18 cellular contexts compared by ENCODE assay signal in genomic region chr15:58314593-58315216, GRCh38.
A peak's percentile ranks its signal among the peaks of the same experiment; 100 is the strongest.
DNase-seq lines count a peak whose midpoint lies in the region; ATAC-seq lines count a peak whose summit lies in the region.
"Had no signal": no experiment of that assay in that cellular context is flagged by ENCODE, and none has a peak within 500 bp of the region (broad histone marks: within the 10 kb centered on the region; RNA-seq: fewer than 3 reads in every experiment).

No MANE protein-coding gene starts in this region.

- no peaks in the 10 kb centered on the region for H3K27me3 Mint-ChIP-seq in activated CD4-positive, alpha-beta T cell treated with anti-CD3 and anti-CD28 coated beads, Interleukin-2, amount 10 ng/mL, durations not matched to agents 24 days and 14 days
- no peaks in the 10 kb centered on the region for H3K27me3 Mint-ChIP-seq in activated T-helper 2 cell treated with anti-CD3 and anti-CD28 coated beads, Interferon-gamma antibody, Interleukin-2, Interleukin-4, amounts not matched to agents 10 μg/mL and 5 μg/mL and 100 μg/mL, durations not matched to agents 14 hours and 24 hours and 36 hours (ENCODE audit: low read depth)
- H3K27me3 Mint-ChIP-seq in natural killer cell treated with Interleukin-12 subunit alpha and Interleukin-12 subunit beta and Interleukin-15 and Interleukin-18, amount 100 ng/mL, for 72 hours = no peaks in the 10 kb centered on the region

- intact Hi-C loops in activated CD4-positive, alpha-beta T cell treated with anti-CD3 and anti-CD28 coated beads, Interleukin-2, amount 10 ng/mL, durations not matched to agents 24 days and 14 days (cut with micrococcal nuclease) = loop anchor here (2.0 kb wide), 1 partner anchor 18 kb away; no protein-coding TSS in a partner anchor
- intact Hi-C loops in activated T-helper 2 cell treated with anti-CD3 and anti-CD28 coated beads, Interferon-gamma antibody, Interleukin-2, Interleukin-4, amounts not matched to agents 10 μg/mL and 5 μg/mL and 100 μg/mL, durations not matched to agents 14 hours and 24 hours and 36 hours (cut with micrococcal nuclease) = loop anchor here (10.0 kb wide), 1 partner anchor 60 kb away; no protein-coding TSS in a partner anchor

- ATAC-seq in natural killer cell treated with Interleukin-12 subunit alpha and Interleukin-12 subunit beta and Interleukin-15 and Interleukin-18, amount 100 ng/mL, for 72 hours = no peak
- ATAC-seq: A549 had no signal

- peaks cover 1% of the 10 kb centered on the region for H3K36me3 Mint-ChIP-seq in activated CD4-positive, alpha-beta T cell treated with anti-CD3 and anti-CD28 coated beads, Interleukin-2, amount 10 ng/mL, durations not matched to agents 24 days and 14 days (ENCODE audit: low read depth)
- no peaks in the 10 kb centered on the region for H3K36me3 Mint-ChIP-seq in activated T-helper 2 cell treated with anti-CD3 and anti-CD28 coated beads, Interferon-gamma antibody, Interleukin-2, Interleukin-4, amounts not matched to agents 10 μg/mL and 5 μg/mL and 100 μg/mL, durations not matched to agents 14 hours and 24 hours and 36 hours (ENCODE audit: low read depth)
- H3K36me3 Mint-ChIP-seq in natural killer cell treated with Interleukin-12 subunit alpha and Interleukin-12 subunit beta and Interleukin-15 and Interleukin-18, amount 100 ng/mL, for 72 hours = no peaks in the 10 kb centered on the region

- H3K9me3 ChIP-seq in KOPT-K1 (ENCODE audit: insufficient read depth, low read length, poor library complexity, severe bottlenecking) = no peaks in the 10 kb centered on the region
- H3K9me3 ChIP-seq: A549, tibial nerve had no signal

- H3K27ac Mint-ChIP-seq in activated CD4-positive, alpha-beta T cell treated with anti-CD3 and anti-CD28 coated beads, Interleukin-2, amount 10 ng/mL, durations not matched to agents 24 days and 14 days = peak overlapping the region; percentile 82
- peak overlapping the region; percentile 76 for H3K27ac Mint-ChIP-seq in activated T-helper 2 cell treated with anti-CD3 and anti-CD28 coated beads, Interferon-gamma antibody, Interleukin-2, Interleukin-4, amounts not matched to agents 10 μg/mL and 5 μg/mL and 100 μg/mL, durations not matched to agents 14 hours and 24 hours and 36 hours
- peak overlapping the region; percentile 75 to 80 for H3K27ac Mint-ChIP-seq in natural killer cell treated with Interleukin-12 subunit alpha and Interleukin-12 subunit beta and Interleukin-15 and Interleukin-18, amount 100 ng/mL, for 72 hours

- peak overlapping the region; percentile 26 for H3K27ac ChIP-seq in KOPT-K1 (ENCODE audit: low read depth, low read length, poor library complexity, severe bottlenecking)

- peaks cover 29% of the 10 kb centered on the region for H3K9me3 Mint-ChIP-seq in activated CD4-positive, alpha-beta T cell treated with anti-CD3 and anti-CD28 coated beads, Interleukin-2, amount 10 ng/mL, durations not matched to agents 24 days and 14 days
- H3K9me3 Mint-ChIP-seq in activated T-helper 2 cell treated with anti-CD3 and anti-CD28 coated beads, Interferon-gamma antibody, Interleukin-2, Interleukin-4, amounts not matched to agents 10 μg/mL and 5 μg/mL and 100 μg/mL, durations not matched to agents 14 hours and 24 hours and 36 hours = peaks cover 9% of the 10 kb centered on the region
- no peaks in the 10 kb centered on the region for H3K9me3 Mint-ChIP-seq in natural killer cell treated with Interleukin-12 subunit alpha and Interleukin-12 subunit beta and Interleukin-15 and Interleukin-18, amount 100 ng/mL, for 72 hours

- peak; percentile 63 for DNase-seq in activated CD4-positive, alpha-beta T cell treated with anti-CD3 and anti-CD28 coated beads, Interleukin-2, amount 10 ng/mL, durations not matched to agents 24 days and 14 days
- no peak for DNase-seq in activated CD4-positive, alpha-beta T cell treated with anti-CD3 and anti-CD28 coated beads for 1 hour
- no peak for DNase-seq in activated T-helper 2 cell treated with anti-CD3 and anti-CD28 coated beads, Interferon-gamma antibody, Interleukin-2, Interleukin-4, amounts not matched to agents 10 μg/mL and 5 μg/mL and 100 μg/mL, durations not matched to agents 14 hours and 24 hours and 36 hours (ENCODE audit: low spot score)
- no peak for DNase-seq in natural killer cell treated with Interleukin-12 subunit alpha and Interleukin-12 subunit beta and Interleukin-15 and Interleukin-18, amount 100 ng/mL, for 72 hours (ENCODE audit: low spot score)
- DNase-seq in dedifferentiated amniotic fluid mesenchymal stem cell (ENCODE audit: extremely low spot score) = no peak
- DNase-seq in DMS153 treated with DMSO at 0.1 percent for 48 hours (lab: John Stamatoyannopoulos, UW; ENCODE audit: unreplicated experiment) = no peak
- DNase-seq in NCI-H2171 treated with DMSO at 0.1 percent for 48 hours (lab: John Stamatoyannopoulos, UW) = no peak
- DNase-seq: activated effector memory CD4-positive, alpha-beta T cell treated with anti-CD3 and anti-CD28 coated beads, Interleukin-2, amount 50 U/mL, for 16 hours; effector CD8-positive, alpha-beta T cell; HCEC 1CT; MV-4-11; NCI-H2081; Right ventricle myocardium superior; stimulated activated CD4-positive, alpha-beta T cell treated with anti-CD3 and anti-CD28 coated beads, Interleukin-4, amount 100 ng/mL, for 1 hour; stimulated activated CD8-positive, alpha-beta memory T cell treated with anti-CD3 and anti-CD28 coated beads, Interleukin-4, amount 100 ng/mL, for 48 hours had no signal

- H3K4me1 Mint-ChIP-seq in activated CD4-positive, alpha-beta T cell treated with anti-CD3 and anti-CD28 coated beads, Interleukin-2, amount 10 ng/mL, durations not matched to agents 24 days and 14 days = peaks cover 23% of the 10 kb centered on the region
- H3K4me1 Mint-ChIP-seq in activated T-helper 2 cell treated with anti-CD3 and anti-CD28 coated beads, Interferon-gamma antibody, Interleukin-2, Interleukin-4, amounts not matched to agents 10 μg/mL and 5 μg/mL and 100 μg/mL, durations not matched to agents 14 hours and 24 hours and 36 hours (ENCODE audit: low read depth) = peaks cover 19% of the 10 kb centered on the region
- H3K4me1 Mint-ChIP-seq in natural killer cell treated with Interleukin-12 subunit alpha and Interleukin-12 subunit beta and Interleukin-15 and Interleukin-18, amount 100 ng/mL, for 72 hours (ENCODE audit: low read depth in 2 of 2) = peaks cover 32 to 37% of the 10 kb centered on the region in 2 donors

- H3K4me3 Mint-ChIP-seq in activated CD4-positive, alpha-beta T cell treated with anti-CD3 and anti-CD28 coated beads, Interleukin-2, amount 10 ng/mL, durations not matched to agents 24 days and 14 days = peak overlapping the region; percentile 7
- no peak overlapping the region for H3K4me3 Mint-ChIP-seq in activated T-helper 2 cell treated with anti-CD3 and anti-CD28 coated beads, Interferon-gamma antibody, Interleukin-2, Interleukin-4, amounts not matched to agents 10 μg/mL and 5 μg/mL and 100 μg/mL, durations not matched to agents 14 hours and 24 hours and 36 hours (ENCODE audit: low read depth)
- peak overlapping the region; percentile 53 for H3K4me3 Mint-ChIP-seq in natural killer cell treated with Interleukin-12 subunit alpha and Interleukin-12 subunit beta and Interleukin-15 and Interleukin-18, amount 100 ng/mL, for 72 hours

- no peaks in the 10 kb centered on the region for H3K36me3 ChIP-seq in KOPT-K1 (ENCODE audit: insufficient read depth, low read length)
- H3K36me3 ChIP-seq: tibial nerve had no signal
